23 cellular contexts compared by ENCODE assay signal in genomic region chr16:66290431-66290830, GRCh38.
DNase-seq lines count a peak whose midpoint lies in the region; ATAC-seq and TF ChIP-seq lines count a peak whose summit lies in the region.
"Had no signal": no experiment of that assay in that cellular context is flagged by ENCODE, and none has a peak within 500 bp of the region (broad histone marks: within the 10 kb centered on the region; RNA-seq: fewer than 3 reads in every experiment).

No MANE protein-coding gene starts in this region.

- H3K4me3 Mint-ChIP-seq in activated CD4-positive, alpha-beta memory T cell treated with anti-CD3 and anti-CD28 coated beads for 36 hours: no peak overlapping the region
- no peak overlapping the region for H3K4me3 Mint-ChIP-seq in activated CD4-positive, alpha-beta memory T cell treated with anti-CD3 and anti-CD28 coated beads, Interleukin-2, amount 10 ng/mL, durations not matched to agents 7 days and 5 days
- H3K4me3 Mint-ChIP-seq: B cell; CD8-positive, alpha-beta T cell had no signal

- DNase-seq in activated CD4-positive, alpha-beta memory T cell treated with anti-CD3 and anti-CD28 coated beads for 36 hours: peak; percentile 0
- no peak for DNase-seq in activated CD4-positive, alpha-beta memory T cell treated with anti-CD3 and anti-CD28 coated beads, Interleukin-2, amount 10 ng/mL, durations not matched to agents 7 days and 5 days
- DNase-seq in coronary artery (ENCODE audit: low spot score): peak; percentile 43
- peak; percentile 7 for DNase-seq in left lobe of liver (ENCODE audit: low spot score)
- peak; percentile 8 for DNase-seq in sigmoid colon
- DNase-seq in NCI-H1417 (lab: John Stamatoyannopoulos, UW): no peak
- DNase-seq: Kasumi-1, NCI-H1105, NCI-H1694, NCI-H2029 treated with DMSO at 0.1 percent for 48 hours, NCI-H226, NCI-H510A, NCI-H69, RPMI8226, SHP77 had no signal

- no peak for TF ChIP-seq POLR2A in sigmoid colon (IDR thresholded peaks at IDR 0.05)

- CTCF ChIA-PET in activated CD4-positive, alpha-beta memory T cell treated with anti-CD3 and anti-CD28 coated beads for 36 hours (lab: Charles Lee): no interaction called here
- CTCF ChIA-PET in activated CD4-positive, alpha-beta memory T cell treated with anti-CD3 and anti-CD28 coated beads, Interleukin-2, amount 10 ng/mL, durations not matched to agents 7 days and 5 days (lab: Charles Lee): no interaction called here

- no peaks in the 10 kb centered on the region for H3K36me3 ChIP-seq in sigmoid colon

- intact Hi-C loops in activated CD4-positive, alpha-beta memory T cell treated with anti-CD3 and anti-CD28 coated beads for 36 hours (cut with micrococcal nuclease): no loop called here
- intact Hi-C loops in sigmoid colon (cut with DNase I): no loop called here

- H3K4me3 ChIP-seq in coronary artery (no peak overlapping the region), sigmoid colon (no peak overlapping the region)
- H3K4me3 ChIP-seq: K562 had no signal

- H3K4me1 ChIP-seq in sigmoid colon: no peaks in the 10 kb centered on the region
- H3K4me1 ChIP-seq: Caco-2 had no signal

- H3K27me3 Mint-ChIP-seq in activated CD4-positive, alpha-beta memory T cell treated with anti-CD3 and anti-CD28 coated beads for 36 hours: peaks cover 2% of the 10 kb centered on the region
- peaks cover 9% of the 10 kb centered on the region for H3K27me3 Mint-ChIP-seq in activated CD4-positive, alpha-beta memory T cell treated with anti-CD3 and anti-CD28 coated beads, Interleukin-2, amount 10 ng/mL, durations not matched to agents 7 days and 5 days

- no peaks in the 10 kb centered on the region for H3K9me3 ChIP-seq in sigmoid colon
- H3K9me3 ChIP-seq: Caco-2 had no signal

- POLR2A ChIA-PET in activated CD4-positive, alpha-beta memory T cell treated with anti-CD3 and anti-CD28 coated beads for 36 hours (lab: Charles Lee): no interaction called here
- POLR2A ChIA-PET in activated CD4-positive, alpha-beta memory T cell treated with anti-CD3 and anti-CD28 coated beads, Interleukin-2, amount 10 ng/mL, durations not matched to agents 7 days and 5 days (lab: Charles Lee): no interaction called here

- H3K27me3 ChIP-seq in sigmoid colon: no peaks in the 10 kb centered on the region

- no peaks in the 10 kb centered on the region for H3K36me3 Mint-ChIP-seq in activated CD4-positive, alpha-beta memory T cell treated with anti-CD3 and anti-CD28 coated beads for 36 hours
- no peaks in the 10 kb centered on the region for H3K36me3 Mint-ChIP-seq in activated CD4-positive, alpha-beta memory T cell treated with anti-CD3 and anti-CD28 coated beads, Interleukin-2, amount 10 ng/mL, durations not matched to agents 7 days and 5 days (ENCODE audit: low read depth)
- H3K36me3 Mint-ChIP-seq: CD8-positive, alpha-beta T cell had no signal

- no peak for TF ChIP-seq EP300 in sigmoid colon (IDR thresholded peaks at IDR 0.05)

- H3K27ac Mint-ChIP-seq in activated CD4-positive, alpha-beta memory T cell treated with anti-CD3 and anti-CD28 coated beads for 36 hours: no peak overlapping the region
- no peak overlapping the region for H3K27ac Mint-ChIP-seq in activated CD4-positive, alpha-beta memory T cell treated with anti-CD3 and anti-CD28 coated beads, Interleukin-2, amount 10 ng/mL, durations not matched to agents 7 days and 5 days
- H3K27ac Mint-ChIP-seq: B cell; CD8-positive, alpha-beta T cell had no signal

- WGBS in sigmoid colon, 2 donors: 85 to 93% methylated on average over 4 of the region's 4 CpGs

- no peaks in the 10 kb centered on the region for H3K4me1 Mint-ChIP-seq in activated CD4-positive, alpha-beta memory T cell treated with anti-CD3 and anti-CD28 coated beads for 36 hours (ENCODE audit: low read depth)
- no peaks in the 10 kb centered on the region for H3K4me1 Mint-ChIP-seq in activated CD4-positive, alpha-beta memory T cell treated with anti-CD3 and anti-CD28 coated beads, Interleukin-2, amount 10 ng/mL, durations not matched to agents 7 days and 5 days
- H3K4me1 Mint-ChIP-seq: B cell had no signal

- ATAC-seq in left lobe of liver (no peak), GM21381 (IDR thresholded peaks at IDR 0.05; ENCODE audit: unreplicated experiment) (no peak), GM21619 (IDR thresholded peaks at IDR 0.05; ENCODE audit: unreplicated experiment) (no peak)
- ATAC-seq: CD8-positive, alpha-beta T cell; K562 had no signal

- no peak overlapping the region for H3K27ac ChIP-seq in coronary artery
- no peak overlapping the region for H3K27ac ChIP-seq in sigmoid colon
- H3K27ac ChIP-seq: 22Rv1, C4-2B had no signal

- no peaks in the 10 kb centered on the region for H3K9me3 Mint-ChIP-seq in activated CD4-positive, alpha-beta memory T cell treated with anti-CD3 and anti-CD28 coated beads for 36 hours
- no peaks in the 10 kb centered on the region for H3K9me3 Mint-ChIP-seq in activated CD4-positive, alpha-beta memory T cell treated with anti-CD3 and anti-CD28 coated beads, Interleukin-2, amount 10 ng/mL, durations not matched to agents 7 days and 5 days
- H3K9me3 Mint-ChIP-seq: CD8-positive, alpha-beta T cell had no signal

- TF ChIP-seq CTCF in coronary artery (IDR thresholded peaks at IDR 0.05) (no peak), sigmoid colon (IDR thresholded peaks at IDR 0.05) (no peak)

Comparison
In these comparisons a context has a peak if more than half of its experiments do, and no peak if none do; other contexts are left out.
1. DNase-seq: peak in activated CD4-positive, alpha-beta memory T cell treated with anti-CD3 and anti-CD28 coated beads for 36 hours (single experiment), coronary artery (single experiment), left lobe of liver (single experiment) and sigmoid colon (single experiment); none in activated CD4-positive, alpha-beta memory T cell treated with anti-CD3 and anti-CD28 coated beads, Interleukin-2, amount 10 ng/mL, durations not matched to agents 7 days and 5 days (single experiment) and NCI-H1417 (0 of 3).